30 cellular contexts compared by ENCODE assay signal in the genomic region with DNA sequence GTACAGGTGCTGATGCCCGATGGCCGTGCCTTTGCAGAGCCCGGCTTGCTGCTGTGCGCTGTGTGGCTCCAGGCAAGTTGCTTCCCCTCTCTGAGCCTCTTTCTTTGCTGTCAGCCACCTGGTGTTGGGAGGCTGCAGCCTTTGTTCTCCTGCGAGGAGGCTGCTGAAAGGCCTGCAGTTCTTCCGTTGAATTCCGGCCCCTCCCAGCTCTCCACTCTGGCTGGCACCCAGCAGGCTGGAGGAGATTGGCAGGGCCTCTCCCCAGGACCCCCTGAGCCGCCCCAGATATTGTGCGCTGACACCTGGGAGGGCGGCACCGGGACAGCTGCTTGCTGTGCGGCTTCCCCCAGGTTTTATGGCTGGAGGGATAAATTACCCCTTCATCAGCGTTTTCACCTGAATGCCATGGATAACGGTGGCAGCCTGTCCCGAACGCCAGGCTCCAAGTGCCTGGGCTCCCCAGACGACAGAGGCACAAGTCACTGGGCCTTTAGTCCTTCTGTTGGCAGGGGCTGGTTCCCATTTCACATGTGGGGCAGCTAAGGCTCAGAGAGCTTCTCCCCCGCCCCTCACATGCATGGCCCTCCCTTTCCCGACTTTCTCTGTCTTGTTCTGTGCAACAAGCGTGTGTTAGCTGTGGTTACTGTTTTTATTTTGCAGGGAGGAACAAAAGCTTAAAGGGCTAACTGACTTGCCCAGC. TPM values are rescaled to one million over a fixed set of nuclear protein-coding genes. Genes with fewer than 3 reads are reported as not detected.
DNase-seq lines count a peak whose midpoint lies in the region; ATAC-seq, FAIRE-seq and TF ChIP-seq lines count a peak whose summit lies in the region.
"Had no signal": no experiment of that assay in that cellular context is flagged by ENCODE, and none has a peak within 500 bp of the region (broad histone marks: within the 10 kb centered on the region; RNA-seq: fewer than 3 reads in every experiment).

No MANE protein-coding gene starts in this region.

- H3K27ac ChIP-seq in C4-2B (peak overlapping the region; percentile 87), HUES48 (ENCODE audit: low read depth, low read length) (peak overlapping the region; percentile 23), astrocyte (ENCODE audit: low read depth, low read length) (no peak overlapping the region)
- H3K27ac ChIP-seq: esophagus squamous epithelium, gastrocnemius medialis, pancreas, thyroid gland had no signal

- intact Hi-C loops in mucosa of descending colon (cut with DNase I, micrococcal nuclease), result no loop called here

- no peak overlapping the region for H3K9ac ChIP-seq in HUES48 (ENCODE audit: low read depth, low read length)
- no peak overlapping the region for H3K9ac ChIP-seq in astrocyte (ENCODE audit: low read length)

- FAIRE-seq in astrocyte (lab: Jason Lieb, UNC), result no peak
- FAIRE-seq: colon, G401.6, pancreas had no signal

- H3K4me2 ChIP-seq in astrocyte (ENCODE audit: low read length), result no peak overlapping the region

- H3K79me2 ChIP-seq in astrocyte (ENCODE audit: insufficient read depth, low read length), result peaks cover 55% of the 10 kb centered on the region

- H3K36me3 ChIP-seq in HUES48 (ENCODE audit: control insufficient read depth, insufficient read depth, low read length), result no peaks in the 10 kb centered on the region
- H3K36me3 ChIP-seq in astrocyte (ENCODE audit: insufficient read depth, low read length), result no peaks in the 10 kb centered on the region
- no peaks in the 10 kb centered on the region for H3K36me3 ChIP-seq in mucosa of descending colon (ENCODE audit: low read depth)
- H3K36me3 ChIP-seq: breast epithelium, esophagus squamous epithelium, gastrocnemius medialis, pancreas, thyroid gland had no signal

- peaks cover 3% of the 10 kb centered on the region for H3K9me3 Mint-ChIP-seq in astrocyte (ENCODE audit: unreplicated experiment)
- H3K9me3 Mint-ChIP-seq: CD4-positive, alpha-beta memory T cell; natural killer cell treated with Interleukin-12 subunit alpha and Interleukin-12 subunit beta and Interleukin-15 and Interleukin-18, amount 100 ng/mL, for 72 hours; T-helper 1 cell treated with Interleukin-12 subunit alpha and Interleukin-12 subunit beta and Interleukin-4 antibody, amounts not matched to agents 30 μg/mL and 1 μg/mL, for 36 hours had no signal

- H3K36me3 Mint-ChIP-seq in astrocyte (ENCODE audit: low read depth, unreplicated experiment), result no peaks in the 10 kb centered on the region
- H3K36me3 Mint-ChIP-seq: natural killer cell treated with Interleukin-12 subunit alpha and Interleukin-12 subunit beta and Interleukin-15 and Interleukin-18, amount 100 ng/mL, for 72 hours had no signal

- no peak for DNase-seq in astrocyte (ENCODE audit: low read depth)
- no peak for DNase-seq in mucosa of descending colon
- DNase-seq in G401 (ENCODE audit: low spot score), result no peak
- no peak for DNase-seq in ACHN
- DNase-seq: activated CD4-positive, alpha-beta T cell treated with anti-CD3 and anti-CD28 coated beads for 36 hours; activated naive CD4-positive, alpha-beta T cell; activated T-cell treated with anti-CD3 and anti-CD28 coated beads, Interleukin-2, amount 50 U/mL, for 48 hours; DMS153; esophagus squamous epithelium; gastrocnemius medialis; hippocampal formation; islet precursor cell; left ventricle myocardium superior; midbrain; NCI-H1048; NCI-H2029; NCI-H524 treated with DMSO at 0.1 percent for 48 hours; pancreas; right cardiac atrium; stimulated activated naive CD8-positive, alpha-beta T cell treated with anti-CD3 and anti-CD28 coated beads, Interleukin-15, Interleukin-2, amounts not matched to agents 100 U/mL and 50 U/mL, for 24 hours; thyroid gland had no signal

- H3K4me3 ChIP-seq in HUES48 (ENCODE audit: low read depth, low read length), result no peak overlapping the region
- no peak overlapping the region for H3K4me3 ChIP-seq in astrocyte (ENCODE audit: insufficient read depth, low read depth, low read length)
- no peak overlapping the region for H3K4me3 ChIP-seq in mucosa of descending colon
- H3K4me3 ChIP-seq: breast epithelium, esophagus squamous epithelium, gastrocnemius medialis, pancreas, thyroid gland had no signal

- peaks cover 6% of the 10 kb centered on the region for H3K27me3 Mint-ChIP-seq in astrocyte (ENCODE audit: low read depth, unreplicated experiment)
- H3K27me3 Mint-ChIP-seq: activated CD4-positive, alpha-beta T cell treated with anti-CD3 and anti-CD28 coated beads for 36 hours; CD4-positive, alpha-beta memory T cell; natural killer cell treated with Interleukin-12 subunit alpha and Interleukin-12 subunit beta and Interleukin-15 and Interleukin-18, amount 100 ng/mL, for 72 hours had no signal

- H3K27me3 ChIP-seq in HUES48 (ENCODE audit: control insufficient read depth, insufficient read depth, low read length) (peaks cover 8% of the 10 kb centered on the region; the same call in 1 of the 2 replicates), astrocyte (ENCODE audit: insufficient read depth, low read length) (no peaks in the 10 kb centered on the region)
- H3K27me3 ChIP-seq: breast epithelium, gastrocnemius medialis, pancreas, thyroid gland had no signal

- H3K4me1 ChIP-seq in HUES48 (ENCODE audit: control insufficient read depth, insufficient read depth, low read length), result peaks cover 78% of the 10 kb centered on the region
- H3K4me1 ChIP-seq in astrocyte (ENCODE audit: insufficient read depth, low read length), result peaks cover 24% of the 10 kb centered on the region
- H3K4me1 ChIP-seq in mucosa of descending colon (ENCODE audit: low read depth), result peaks cover 54% of the 10 kb centered on the region

- peaks cover 99% of the 10 kb centered on the region for H4K20me1 ChIP-seq in astrocyte (ENCODE audit: insufficient read depth, low read length)

- ATAC-seq in mucosa of descending colon (peak; percentile 6), GM18868 (IDR thresholded peaks at IDR 0.05; ENCODE audit: unreplicated experiment) (no peak)
- ATAC-seq: activated CD4-positive, alpha-beta T cell treated with anti-CD3 and anti-CD28 coated beads for 36 hours; gastrocnemius medialis; left ventricle myocardium superior; natural killer cell treated with Interleukin-12 subunit alpha and Interleukin-12 subunit beta and Interleukin-15 and Interleukin-18, amount 100 ng/mL, for 72 hours; pancreas; right cardiac atrium had no signal

- H3K9me3 ChIP-seq in HUES48 (ENCODE audit: control insufficient read depth, insufficient read depth, low read length), result no peaks in the 10 kb centered on the region
- no peaks in the 10 kb centered on the region for H3K9me3 ChIP-seq in astrocyte (ENCODE audit: insufficient read depth, low read depth, low read length)
- H3K9me3 ChIP-seq in mucosa of descending colon, result no peaks in the 10 kb centered on the region
- H3K9me3 ChIP-seq: breast epithelium, esophagus squamous epithelium, gastrocnemius medialis, pancreas, thyroid gland had no signal

- TF ChIP-seq CTCF in C4-2B (conservative IDR thresholded peaks at IDR 0.05) (no peak), astrocyte (IDR thresholded peaks at IDR 0.05; ENCODE audit: insufficient read depth, low read depth, low read length) (no peak), mucosa of descending colon (IDR thresholded peaks at IDR 0.05) (no peak)

- peak overlapping the region; percentile 9 for H3K4me3 Mint-ChIP-seq in astrocyte (ENCODE audit: unreplicated experiment)
- H3K4me3 Mint-ChIP-seq: activated CD4-positive, alpha-beta T cell treated with anti-CD3 and anti-CD28 coated beads for 36 hours; CD4-positive, alpha-beta memory T cell; natural killer cell treated with Interleukin-12 subunit alpha and Interleukin-12 subunit beta and Interleukin-15 and Interleukin-18, amount 100 ng/mL, for 72 hours; T-helper 1 cell treated with Interleukin-12 subunit alpha and Interleukin-12 subunit beta and Interleukin-4 antibody, amounts not matched to agents 30 μg/mL and 1 μg/mL, for 36 hours had no signal

- H3K27ac Mint-ChIP-seq in astrocyte (ENCODE audit: unreplicated experiment), result no peak overlapping the region
- H3K27ac Mint-ChIP-seq: activated CD4-positive, alpha-beta T cell treated with anti-CD3 and anti-CD28 coated beads for 36 hours; T-helper 1 cell treated with Interleukin-12 subunit alpha and Interleukin-12 subunit beta and Interleukin-4 antibody, amounts not matched to agents 30 μg/mL and 1 μg/mL, for 36 hours had no signal

- in situ Hi-C loops in G401 (cut with HindIII; ENCODE audit: low sequenced_read_pairs) (no loop called here), ACHN (cut with HindIII; ENCODE audit: low pct_ligation_motif_present, low pct_unique_long_range_greater_than_20kb, low sequenced_read_pairs) (no loop called here)

- H2AFZ ChIP-seq in astrocyte (ENCODE audit: low read depth, low read length), result no peak overlapping the region

- H3K4me1 Mint-ChIP-seq in astrocyte (ENCODE audit: low read depth, unreplicated experiment), result peaks cover 15% of the 10 kb centered on the region

RNA-seq across cellular contexts. Expression of a gene that starts 35.1 kb away (rescaled TPM):
- total RNA-seq in astrocyte, result 30.1 and 35.0 TPM in 2 replicates
- total RNA-seq in mucosa of descending colon, result 100 to 1,000 TPM; 107 to 122 (median 107) TPM
- total RNA-seq in G401 (2014; rRNA removed; shearing (Covaris generic)), result 22.8 and 35.6 TPM in 2 replicates
